In genomic region chr11:64729851-64730382, GRCh38 we compare ENCODE assay signal across 11 cellular contexts. TPM values are rescaled to one million over a fixed set of nuclear protein-coding genes. Genes with fewer than 3 reads are reported as not detected.
A peak's percentile ranks its signal among the peaks of the same experiment; 100 is the strongest.
DNase-seq lines count a peak whose midpoint lies in the region; ATAC-seq and TF ChIP-seq lines count a peak whose summit lies in the region.
"Had no signal": no experiment of that assay in that cellular context is flagged by ENCODE, and none has a peak within 500 bp of the region (broad histone marks: within the 10 kb centered on the region; RNA-seq: fewer than 3 reads in every experiment).

No MANE protein-coding gene starts in this region.

- H3K27ac ChIP-seq in Karpas-422 (ENCODE audit: low read length), result no peak overlapping the region
- H3K27ac ChIP-seq in body of pancreas, result no peak overlapping the region
- H3K27ac ChIP-seq in CD8-positive, alpha-beta T cell (ENCODE audit: low read depth, low read length), result no peak overlapping the region

- TF ChIP-seq CTCF in body of pancreas (IDR thresholded peaks at IDR 0.05), result no peak
- no peak for TF ChIP-seq CTCF in mesothelial cell of epicardium (IDR thresholded peaks at IDR 0.05; ENCODE audit: unreplicated experiment)
- TF ChIP-seq CTCF in CD8-positive, alpha-beta T cell (IDR thresholded peaks at IDR 0.05), result no peak

- POLR2A ChIA-PET in naive thymus-derived CD8-positive, alpha-beta T cell (lab: Charles Lee), result interaction anchor here (0.5 to 45.2 kb wide), 2 partner anchors 41 to 227 kb away, joined by 3 to 2320 read pairs; partner anchors contain the start of genes PYGM and SF1
- POLR2A ChIA-PET in CD8-positive, alpha-beta T cell (lab: Charles Lee), result no interaction called here

- H4K20me1 ChIP-seq in Karpas-422 (ENCODE audit: insufficient read depth, low read depth, low read length), result no peaks in the 10 kb centered on the region

- ATAC-seq in body of pancreas, result peak; percentile 65
- ATAC-seq in naive thymus-derived CD8-positive, alpha-beta T cell, result no peak
- ATAC-seq in CD8-positive, alpha-beta T cell, result no peak
- no peak for ATAC-seq in HG03097 (IDR thresholded peaks at IDR 0.05; ENCODE audit: low FRiP score, unreplicated experiment)

- no peak overlapping the region for H3K4me2 ChIP-seq in Karpas-422 (ENCODE audit: low read depth, low read length, poor library complexity, severe bottlenecking)

- H3K9me3 ChIP-seq in Karpas-422 (ENCODE audit: low read length), result no peaks in the 10 kb centered on the region
- H3K9me3 ChIP-seq in body of pancreas, result no peaks in the 10 kb centered on the region
- no peaks in the 10 kb centered on the region for H3K9me3 ChIP-seq in CD8-positive, alpha-beta T cell (ENCODE audit: low read length)

- no peaks in the 10 kb centered on the region for H3K36me3 ChIP-seq in Karpas-422 (ENCODE audit: insufficient read depth, low read length)
- no peaks in the 10 kb centered on the region for H3K36me3 ChIP-seq in body of pancreas (replicated peaks in 1 of 2; ENCODE audit: insufficient read depth in 1 of 2, low read depth in 2 of 2)
- peaks cover 37% of the 10 kb centered on the region for H3K36me3 ChIP-seq in CD8-positive, alpha-beta T cell (ENCODE audit: insufficient read depth, low read length)

- H3K27ac Mint-ChIP-seq in naive thymus-derived CD8-positive, alpha-beta T cell, result peak overlapping the region in 7 of 10 donors; percentile 49 to 74 (median 71)
- H3K27ac Mint-ChIP-seq in mesothelial cell of epicardium, result no peak overlapping the region
- no peak overlapping the region for H3K27ac Mint-ChIP-seq in CD8-positive, alpha-beta T cell

- peaks cover 13 to 28% (median 26%) of the 10 kb centered on the region in 4 donors for H3K4me1 Mint-ChIP-seq in naive thymus-derived CD8-positive, alpha-beta T cell
- H3K4me1 Mint-ChIP-seq in mesothelial cell of epicardium, result no peaks in the 10 kb centered on the region
- peaks cover 22% of the 10 kb centered on the region for H3K4me1 Mint-ChIP-seq in CD8-positive, alpha-beta T cell (ENCODE audit: low read depth)

- no peaks in the 10 kb centered on the region for H3K79me2 ChIP-seq in Karpas-422 (ENCODE audit: low read length)

- no peak for TF ChIP-seq POLR2A in body of pancreas (IDR thresholded peaks at IDR 0.05)

- CTCF ChIA-PET in CD8-positive, alpha-beta T cell (lab: Charles Lee), result no interaction called here

- DNase-seq in NCI-H748 (lab: John Stamatoyannopoulos, UW; ENCODE audit: unreplicated experiment) (peak; percentile 32), NCI-H748 treated with DMSO at 0.1 percent for 48 hours (lab: John Stamatoyannopoulos, UW) (no peak), Karpas-422 (peak; percentile 68), body of pancreas (peak; percentile 43 to 68 (median 50)), mesothelial cell of epicardium (ENCODE audit: low spot score in 2 of 2, unreplicated experiment in 2 of 2) (no peak)
- DNase-seq in naive thymus-derived CD8-positive, alpha-beta T cell, result peak in 1 of 10 donors; percentile 28
- no peak for DNase-seq in CD8-positive, alpha-beta T cell
- DNase-seq: NCI-H1048, occipital lobe had no signal

- H2AFZ ChIP-seq in Karpas-422 (ENCODE audit: low read length), result no peak overlapping the region

- H3K27me3 Mint-ChIP-seq in naive thymus-derived CD8-positive, alpha-beta T cell, result no peaks in the 10 kb centered on the region
- H3K27me3 Mint-ChIP-seq in mesothelial cell of epicardium (ENCODE audit: low read depth), result peaks cover 66% of the 10 kb centered on the region
- H3K27me3 Mint-ChIP-seq in CD8-positive, alpha-beta T cell (ENCODE audit: low read depth), result no peaks in the 10 kb centered on the region

- no peaks in the 10 kb centered on the region for H3K27me3 ChIP-seq in Karpas-422 (ENCODE audit: low read length)
- no peaks in the 10 kb centered on the region for H3K27me3 ChIP-seq in body of pancreas
- no peaks in the 10 kb centered on the region for H3K27me3 ChIP-seq in CD8-positive, alpha-beta T cell (ENCODE audit: insufficient read depth, low read length)

- no peak overlapping the region for H3K4me3 Mint-ChIP-seq in naive thymus-derived CD8-positive, alpha-beta T cell
- H3K4me3 Mint-ChIP-seq in mesothelial cell of epicardium, result no peak overlapping the region
- H3K4me3 Mint-ChIP-seq in CD8-positive, alpha-beta T cell, result no peak overlapping the region

- H3K9ac ChIP-seq in Karpas-422 (ENCODE audit: low read length), result no peak overlapping the region

- WGBS in body of pancreas, 2 donors, result 26 to 33% methylated on average over 8 to 21 of the region's 21 CpGs

- no peaks in the 10 kb centered on the region for H3K9me3 Mint-ChIP-seq in naive thymus-derived CD8-positive, alpha-beta T cell
- no peaks in the 10 kb centered on the region for H3K9me3 Mint-ChIP-seq in mesothelial cell of epicardium
- H3K9me3 Mint-ChIP-seq in CD8-positive, alpha-beta T cell, result no peaks in the 10 kb centered on the region

- H3K9me2 ChIP-seq in Karpas-422 (replicated peaks; ENCODE audit: insufficient read depth, low read length), result no peaks in the 10 kb centered on the region

- H3K4me3 ChIP-seq in Karpas-422 (ENCODE audit: low read length) (no peak overlapping the region), body of pancreas (no peak overlapping the region)
- H3K4me3 ChIP-seq in CD8-positive, alpha-beta T cell (ENCODE audit: low read depth, low read length), result no peak overlapping the region

- no peaks in the 10 kb centered on the region for H3K4me1 ChIP-seq in Karpas-422 (ENCODE audit: low read length)
- no peaks in the 10 kb centered on the region for H3K4me1 ChIP-seq in body of pancreas
- peaks cover 6% of the 10 kb centered on the region for H3K4me1 ChIP-seq in CD8-positive, alpha-beta T cell (ENCODE audit: insufficient read depth, low read length)

- intact Hi-C loops in body of pancreas (cut with DNase I), result no loop called here
- intact Hi-C loops in CD8-positive, alpha-beta T cell (cut with DNase I, micrococcal nuclease), result loop anchor here in 1 of 2 experiments (10.0 kb wide), 1 partner anchor 415 kb away; the partner anchor contains the start of genes PRDX5 and TRMT112

- H3K36me3 Mint-ChIP-seq in naive thymus-derived CD8-positive, alpha-beta T cell, result peaks cover 0 to 82% (median 17%) of the 10 kb centered on the region in 3 donors
- no peaks in the 10 kb centered on the region for H3K36me3 Mint-ChIP-seq in mesothelial cell of epicardium
- peaks cover 69% of the 10 kb centered on the region for H3K36me3 Mint-ChIP-seq in CD8-positive, alpha-beta T cell

RNA-seq across cellular contexts. Expression of gene NRXN2, which starts 6.9 kb away (rescaled TPM):
- 0.83 TPM in 1 of 2 replicates, not detected in the other for total RNA-seq in Karpas-422 (2014; rRNA removed; shearing (Covaris generic); ENCODE audit: low replicate concordance)
- 1 to 10 TPM; 1.3 to 4.9 TPM for total RNA-seq in body of pancreas
- total RNA-seq in naive thymus-derived CD8-positive, alpha-beta T cell, result under 1 TPM in 1 of 2 experiments, not detected in 1; 0.21 TPM
- polyA plus RNA-seq in naive thymus-derived CD8-positive, alpha-beta T cell, result not detected
- total RNA-seq in mesothelial cell of epicardium, result 9.8 to 14.0 TPM (median 12.0 TPM) in 3 replicates
- under 1 TPM; 0.17 to 0.43 TPM for total RNA-seq in CD8-positive, alpha-beta T cell
- polyA plus RNA-seq: AG04450 had no signal

RNA-seq across cellular contexts. Expression of gene RASGRP2, which starts 14.0 kb away (rescaled TPM):
- 4.0 and 5.3 TPM in 2 replicates for total RNA-seq in Karpas-422 (2014; rRNA removed; shearing (Covaris generic); ENCODE audit: low replicate concordance)
- total RNA-seq in body of pancreas (10 to 100 TPM in 1 of 2 donors, 1 to 10 TPM in 1; 4.6 to 17.9 TPM), mesothelial cell of epicardium (1.4 to 2.0 TPM (median 1.8 TPM) in 3 replicates)
- total RNA-seq in naive thymus-derived CD8-positive, alpha-beta T cell, result 100 to 1,000 TPM; 679 to 682 TPM
- polyA plus RNA-seq in naive thymus-derived CD8-positive, alpha-beta T cell, result 100 to 1,000 TPM; 168 to 253 (median 185) TPM
- 100 to 1,000 TPM; 468 to 472 TPM for total RNA-seq in CD8-positive, alpha-beta T cell

RNA-seq across cellular contexts. Expression of gene PYGM, which starts 29.9 kb away (rescaled TPM):
- total RNA-seq in Karpas-422 (2014; rRNA removed; shearing (Covaris generic); ENCODE audit: low replicate concordance), result 1.3 TPM in 1 of 2 replicates, not detected in the other
- total RNA-seq in body of pancreas (1 to 10 TPM in 1 of 2 donors, under 1 TPM in 1; 0.78 to 4.3 TPM), mesothelial cell of epicardium (6.4 to 7.6 TPM (median 7.1 TPM) in 3 replicates)
- total RNA-seq in naive thymus-derived CD8-positive, alpha-beta T cell, result 10 to 100 TPM; 13.0 to 18.4 TPM
- under 1 TPM; 0.09 to 0.50 (median 0.49) TPM for polyA plus RNA-seq in naive thymus-derived CD8-positive, alpha-beta T cell
- total RNA-seq in CD8-positive, alpha-beta T cell, result 1 to 10 TPM; 4.7 to 5.5 TPM

RNA-seq across cellular contexts. Expression of gene SF1, which starts 48.4 kb away (rescaled TPM):
- 156 and 329 TPM in 2 replicates for total RNA-seq in Karpas-422 (2014; rRNA removed; shearing (Covaris generic); ENCODE audit: low replicate concordance)
- 100 to 1,000 TPM; 150 to 470 TPM for total RNA-seq in body of pancreas
- total RNA-seq in naive thymus-derived CD8-positive, alpha-beta T cell, result 1,000 to 10,000 TPM; 1,030 to 1,057 TPM
- polyA plus RNA-seq in naive thymus-derived CD8-positive, alpha-beta T cell, result 100 to 1,000 TPM in 1 of 3 donors, 10 to 100 TPM in 2; 87.0 to 138 (median 96.6) TPM
- total RNA-seq in mesothelial cell of epicardium, result 529 to 536 TPM (median 533 TPM) in 3 replicates
- 1,000 to 10,000 TPM; 1,574 to 1,625 TPM for total RNA-seq in CD8-positive, alpha-beta T cell

Comparison
In these comparisons a context has a peak if more than half of its experiments do, and no peak if none do; other contexts are left out.
1. DNase-seq: peak in NCI-H748 (single experiment), Karpas-422 (single experiment) and body of pancreas (4 of 4); none in NCI-H748 treated with DMSO at 0.1 percent for 48 hours (single experiment), mesothelial cell of epicardium (0 of 2) and CD8-positive, alpha-beta T cell (0 of 7).
2. H3K27ac Mint-ChIP-seq: peak in naive thymus-derived CD8-positive, alpha-beta T cell (7 of 10); none in mesothelial cell of epicardium (single experiment) and CD8-positive, alpha-beta T cell (single experiment).
3. RNA of gene RASGRP2, which starts 14.0 kb away (total RNA-seq): 679 to 682 TPM in naive thymus-derived CD8-positive, alpha-beta T cell and 468 to 472 TPM in CD8-positive, alpha-beta T cell; 4.6 to 17.9 TPM in body of pancreas, 4.0 to 5.3 TPM in Karpas-422 and 1.4 to 2.0 TPM in mesothelial cell of epicardium; every median in the first group is over 10 times any median in the second.